In genomic region chr11:104343578-104343977, GRCh38 we compare ENCODE assay signal across 8 cellular contexts.
DNase-seq lines count a peak whose midpoint lies in the region; ATAC-seq and TF ChIP-seq lines count a peak whose summit lies in the region.

No MANE protein-coding gene starts in this region.

- H3K27me3 Mint-ChIP-seq in H9 (ENCODE audit: low read depth), result no peaks in the 10 kb centered on the region

- no peak overlapping the region for H3K18ac ChIP-seq in H9 (ENCODE audit: insufficient read length, low read depth, low read length)

- H3K9me3 ChIP-seq in H9 (ENCODE audit: control insufficient read depth, low read depth, low read length), result no peaks in the 10 kb centered on the region
- H3K9me3 ChIP-seq in OCI-LY7 (ENCODE audit: low read length), result no peaks in the 10 kb centered on the region

- no peak overlapping the region for H4K5ac ChIP-seq in H9 (ENCODE audit: insufficient read length, low read depth, low read length)

- H3K79me2 ChIP-seq in H9 (ENCODE audit: insufficient read depth, low read length) (no peaks in the 10 kb centered on the region), OCI-LY7 (ENCODE audit: insufficient read depth, low read depth, low read length) (no peaks in the 10 kb centered on the region)

- H3K27ac ChIP-seq in H9 (ENCODE audit: insufficient read length, low read depth, low read length) (no peak overlapping the region), OCI-LY7 (ENCODE audit: low read depth, low read length, poor library complexity, severe bottlenecking) (no peak overlapping the region), caudate nucleus (ENCODE audit: low read depth, low read length) (no peak overlapping the region)

- H4K8ac ChIP-seq in H9 (replicated peaks; ENCODE audit: insufficient read length, low read depth, low read length), result no peak overlapping the region

- TF ChIP-seq CTCF in GM12874 (IDR thresholded peaks at IDR 0.05; ENCODE audit: insufficient read depth, low read depth, low read length), result 0 out of 2 replicates have a peak, but pooled peaks have one; percentile 14
- TF ChIP-seq CTCF in H9 (conservative IDR thresholded peaks at IDR 0.05), result peak; percentile 59
- TF ChIP-seq CTCF in OCI-LY7 (conservative IDR thresholded peaks at IDR 0.05; ENCODE audit: low read length), result peak; percentile 57; the same call in 1 of the 2 replicates
- TF ChIP-seq CTCF in kidney epithelial cell (IDR thresholded peaks at IDR 0.05; ENCODE audit: insufficient read depth, low read length, poor library complexity, severe bottlenecking), result peak; percentile 29

- H3K27me3 ChIP-seq in H9 (ENCODE audit: insufficient read depth, low read length) (no peaks in the 10 kb centered on the region), kidney epithelial cell (ENCODE audit: control insufficient read depth, insufficient read depth, low read length) (no peaks in the 10 kb centered on the region)

- no peaks in the 10 kb centered on the region for H3K9me2 ChIP-seq in OCI-LY7 (ENCODE audit: insufficient read depth, low read length)

- no peak overlapping the region for H3K27ac Mint-ChIP-seq in H9

- H2BK20ac ChIP-seq in H9 (ENCODE audit: low read depth, low read length, poor library complexity, severe bottlenecking), result no peak overlapping the region

- BruUV-seq in OCI-LY7 (replicated peaks; lab: Mats Ljungman, UMichigan), result no TSS peak

- no peak overlapping the region for H3K14ac ChIP-seq in H9 (ENCODE audit: insufficient read depth, low read length)

- H3K23me2 ChIP-seq in H9 (ENCODE audit: insufficient read length, low read depth, low read length, poor library complexity, severe bottlenecking), result no peaks in the 10 kb centered on the region

- no peak overlapping the region for H3K23ac ChIP-seq in H9 (ENCODE audit: insufficient read length, low read depth, low read length)

- no peak overlapping the region for H3K9ac ChIP-seq in H9 (ENCODE audit: extremely low read depth, insufficient read length, low read length)

- no peak overlapping the region for H3K4ac ChIP-seq in H9 (ENCODE audit: low read depth, low read length)

- H3K36me3 Mint-ChIP-seq in H9 (ENCODE audit: insufficient read depth in 1 of 3, low read depth in 3 of 3), result peaks cover 0 to 6% (median 4%) of the 10 kb centered on the region in 3 experiments; a peak in 4 of 7 replicates

- H3K4me1 Mint-ChIP-seq in H9, result no peaks in the 10 kb centered on the region

- no peaks in the 10 kb centered on the region for H3K4me1 ChIP-seq in H9 (ENCODE audit: insufficient read depth, low read length)
- H3K4me1 ChIP-seq in OCI-LY7 (ENCODE audit: insufficient read depth, low read length, poor library complexity, severe bottlenecking), result no peaks in the 10 kb centered on the region

- POLR2A ChIA-PET in OCI-LY7 (lab: Charles Lee), result no interaction called here

- no CpG with 5 or more reads among the region's 1 CpG for WGBS in H9 (ENCODE audit: extremely low coverage, insufficient read length, low lambda C conversion rate)

- intact Hi-C loops in OCI-LY7 (cut with micrococcal nuclease; ENCODE audit: unreplicated experiment), result no loop called here

- H3K36me3 ChIP-seq in OCI-LY7 (ENCODE audit: insufficient read depth, low read length), result no peaks in the 10 kb centered on the region
- H3K36me3 ChIP-seq in kidney epithelial cell (ENCODE audit: control insufficient read depth, insufficient read depth, low read length), result no peaks in the 10 kb centered on the region

- H3T11ph ChIP-seq in H9 (ENCODE audit: low read length), result no peak overlapping the region

- H3K56ac ChIP-seq in H9 (ENCODE audit: insufficient read length, low read depth, low read length), result no peak overlapping the region

- ATAC-seq in GM19328 (IDR thresholded peaks at IDR 0.05; ENCODE audit: unreplicated experiment), result no peak

- H3K4me2 ChIP-seq in H9 (ENCODE audit: insufficient read depth, insufficient read length, low read length), result no peak overlapping the region
- H3K4me2 ChIP-seq in OCI-LY7 (ENCODE audit: low read length), result no peak overlapping the region

- H2BK5ac ChIP-seq in H9 (ENCODE audit: insufficient read length, low read length), result no peak overlapping the region

- H2AK5ac ChIP-seq in H9 (ENCODE audit: insufficient read length, low read length), result no peak overlapping the region

- no peaks in the 10 kb centered on the region for H3K79me1 ChIP-seq in H9 (ENCODE audit: insufficient read depth, low read depth, low read length, poor library complexity, severe bottlenecking)

- no peak overlapping the region for H2AFZ ChIP-seq in H9 (ENCODE audit: low read length)
- no peak overlapping the region for H2AFZ ChIP-seq in OCI-LY7 (ENCODE audit: low read length)

- no peak for DNase-seq in H9
- DNase-seq in OCI-LY7 (ENCODE audit: low spot score), result peak; percentile 5
- no peak for DNase-seq in kidney epithelial cell (ENCODE audit: low read depth)
- DNase-seq in caudate nucleus (lab: John Stamatoyannopoulos, UW), result no peak
- no peak for DNase-seq in HK-2 (ENCODE audit: unreplicated experiment)
- DNase-seq in AG08396 (ENCODE audit: low spot score), result no peak

- no peak overlapping the region for H3K4me3 Mint-ChIP-seq in H9

- H2BK12ac ChIP-seq in H9 (ENCODE audit: insufficient read length, low read depth, low read length), result no peak overlapping the region

- no peak overlapping the region for H2BK120ac ChIP-seq in H9 (ENCODE audit: low read depth, low read length, poor library complexity, severe bottlenecking)

- H2BK15ac ChIP-seq in H9 (ENCODE audit: low read depth, low read length), result no peak overlapping the region

- H3K9me3 Mint-ChIP-seq in H9, result 0 out of 5 replicates have a peak, but pooled peaks cover 0 to 2% of the 10 kb centered on the region in 2 experiments

- H3K4me3 ChIP-seq in OCI-LY7 (ENCODE audit: low read depth, low read length, poor library complexity, severe bottlenecking) (no peak overlapping the region), kidney epithelial cell (ENCODE audit: low read depth, low read length) (no peak overlapping the region)

- no peaks in the 10 kb centered on the region for H4K20me1 ChIP-seq in H9 (ENCODE audit: control insufficient read depth, insufficient read depth, insufficient read length)
- H4K20me1 ChIP-seq in OCI-LY7 (ENCODE audit: insufficient read depth, low read length), result no peaks in the 10 kb centered on the region

- CTCF ChIA-PET in OCI-LY7 (lab: Charles Lee; ENCODE audit: unreplicated experiment), result no interaction called here

- H4K91ac ChIP-seq in H9 (ENCODE audit: insufficient read length, low read depth, low read length), result no peak overlapping the region
